11 cellular contexts compared by ENCODE assay signal in genomic region chr20:64049887-64050260, GRCh38. TPM values are rescaled to one million over a fixed set of nuclear protein-coding genes. Genes with fewer than 3 reads are reported as not detected.
A peak's percentile ranks its signal among the peaks of the same experiment; 100 is the strongest.
DNase-seq lines count a peak whose midpoint lies in the region; ATAC-seq and TF ChIP-seq lines count a peak whose summit lies in the region.
"Had no signal": no experiment of that assay in that cellular context is flagged by ENCODE, and none has a peak within 500 bp of the region (broad histone marks: within the 10 kb centered on the region; RNA-seq: fewer than 3 reads in every experiment).

No MANE protein-coding gene starts in this region.

- no peak for ATAC-seq in HG02759 (IDR thresholded peaks at IDR 0.05; ENCODE audit: unreplicated experiment)

- 21% methylated on average over 11 of the region's 15 CpGs for WGBS in esophagus muscularis mucosa
- 10 to 20% (median 16%) methylated on average over 10 to 15 of the region's 15 CpGs for WGBS in ovary, 3 donors

- H3K27ac ChIP-seq in BLaER1 treated with 17β-estradiol and CSF1 and Interleukin-3, amounts not matched to agents 10 nM and 100 nM: no peak overlapping the region
- H3K27ac ChIP-seq in esophagus muscularis mucosa (replicated peaks in 1 of 4) (peak overlapping the region; percentile 57 to 77 (median 74)), ovary (no peak overlapping the region)

- no peaks in the 10 kb centered on the region for H3K36me3 ChIP-seq in BLaER1 treated with 17β-estradiol and CSF1 and Interleukin-3, amounts not matched to agents 10 nM and 100 nM
- H3K36me3 ChIP-seq in esophagus muscularis mucosa (peaks cover 0 to 21% (median 0%) of the 10 kb centered on the region in 4 donors), ovary (no peaks in the 10 kb centered on the region)

- intact Hi-C loops in esophagus muscularis mucosa (cut with DNase I): no loop called here
- intact Hi-C loops in ovary (cut with DNase I): no loop called here

- H3K4me2 ChIP-seq in BLaER1 treated with 17β-estradiol and CSF1 and Interleukin-3, amounts not matched to agents 10 nM and 100 nM: peak overlapping the region; percentile 76 to 98 (median 86)

- H3K9me3 ChIP-seq in BLaER1 treated with 17β-estradiol and CSF1 and Interleukin-3, amounts not matched to agents 10 nM and 100 nM (replicated peaks in 1 of 11): no peaks in the 10 kb centered on the region
- H3K9me3 ChIP-seq in esophagus muscularis mucosa: no peaks in the 10 kb centered on the region
- H3K9me3 ChIP-seq in ovary: no peaks in the 10 kb centered on the region

- peak overlapping the region in 9 of 10 experiments; percentile 54 to 69 (median 59); a peak in 17 of 20 replicates for H3K4me3 ChIP-seq in BLaER1 treated with 17β-estradiol and CSF1 and Interleukin-3, amounts not matched to agents 10 nM and 100 nM
- H3K4me3 ChIP-seq in esophagus muscularis mucosa (peak overlapping the region; percentile 45 to 57 (median 46)), ovary (peak overlapping the region; percentile 10)

- DNase-seq in NCI-H2171 (lab: John Stamatoyannopoulos, UW): peak; percentile 53
- no peak for DNase-seq in esophagus muscularis mucosa (ENCODE audit: extremely low spot score)
- DNase-seq in ovary: no peak
- DNase-seq in DMS53 treated with DMSO at 0.1 percent for 48 hours (lab: John Stamatoyannopoulos, UW; ENCODE audit: unreplicated experiment): no peak
- DNase-seq in mucosa of gallbladder (ENCODE audit: low spot score): no peak
- DNase-seq in SKM-1 (lab: John Stamatoyannopoulos, UW; ENCODE audit: unreplicated experiment): no peak
- DNase-seq: activated CD4-positive, alpha-beta memory T cell treated with anti-CD3 and anti-CD28 coated beads, Interleukin-2, amount 10 ng/mL, durations not matched to agents 7 days and 5 days; NCI-H1694; occipital lobe had no signal

- TF ChIP-seq EP300 in esophagus muscularis mucosa (IDR thresholded peaks at IDR 0.05): no peak
- no peak for TF ChIP-seq EP300 in ovary (IDR thresholded peaks at IDR 0.05)

- H3K9ac ChIP-seq in BLaER1 treated with 17β-estradiol and CSF1 and Interleukin-3, amounts not matched to agents 10 nM and 100 nM: peak overlapping the region in 8 of 11 experiments; percentile 35 to 71 (median 50); a peak in 14 of 22 replicates

- peaks cover 0 to 39% (median 6%) of the 10 kb centered on the region in 11 experiments; a peak in 11 of 22 replicates for H4K20me1 ChIP-seq in BLaER1 treated with 17β-estradiol and CSF1 and Interleukin-3, amounts not matched to agents 10 nM and 100 nM

- TF ChIP-seq POLR2A in esophagus muscularis mucosa (IDR thresholded peaks at IDR 0.05; ENCODE audit: low read depth) (no peak), ovary (IDR thresholded peaks at IDR 0.05) (no peak)

- H3K4me1 ChIP-seq in BLaER1 treated with 17β-estradiol and CSF1 and Interleukin-3, amounts not matched to agents 10 nM and 100 nM: peaks cover 24 to 76% (median 62%) of the 10 kb centered on the region in 10 experiments
- H3K4me1 ChIP-seq in esophagus muscularis mucosa (peaks cover 15 to 61% (median 41%) of the 10 kb centered on the region in 4 donors), ovary (ENCODE audit: insufficient read depth) (peaks cover 2% of the 10 kb centered on the region)

- H3K27me3 ChIP-seq in BLaER1 treated with 17β-estradiol and CSF1 and Interleukin-3, amounts not matched to agents 10 nM and 100 nM: peaks cover 73 to 99% (median 94%) of the 10 kb centered on the region in 11 experiments
- peaks cover 0 to 100% (median 36%) of the 10 kb centered on the region in 4 donors for H3K27me3 ChIP-seq in esophagus muscularis mucosa
- H3K27me3 ChIP-seq in ovary: peaks cover 7% of the 10 kb centered on the region

- no peak for TF ChIP-seq CTCF in esophagus muscularis mucosa (IDR thresholded peaks at IDR 0.05)
- TF ChIP-seq CTCF in ovary (IDR thresholded peaks at IDR 0.05): no peak

RNA-seq across cellular contexts. Expression of gene SOX18, which starts 0.4 kb away (rescaled TPM):
- 10 to 100 TPM in 2 of 4 donors, 1 to 10 TPM in 2; 5.6 to 19.0 (median 12.8) TPM for total RNA-seq in esophagus muscularis mucosa
- total RNA-seq in ovary: 10 to 100 TPM in 5 of 7 donors, 1 to 10 TPM in 2; 2.0 to 63.8 (median 13.1) TPM
- 10 to 100 TPM in 1 of 2 donors, 1 to 10 TPM in 1; 2.7 to 12.0 TPM for polyA plus RNA-seq in ovary
- 30.1 TPM for total RNA-seq in mucosa of gallbladder

RNA-seq across cellular contexts. Expression of gene TCEA2, which starts 13.1 kb away (rescaled TPM):
- 10 to 100 TPM; 22.8 to 59.0 (median 43.6) TPM for total RNA-seq in esophagus muscularis mucosa
- 10 to 100 TPM; 41.0 to 93.5 (median 71.9) TPM for total RNA-seq in ovary
- polyA plus RNA-seq in ovary: 10 to 100 TPM; 20.0 to 78.4 TPM
- 64.2 TPM for total RNA-seq in mucosa of gallbladder

RNA-seq across cellular contexts. Expression of gene C20orf204, which starts 13.9 kb away (rescaled TPM):
- total RNA-seq in esophagus muscularis mucosa: 1 to 10 TPM in 1 of 4 donors, under 1 TPM in 3; 0.17 to 1.6 (median 0.32) TPM
- 1 to 10 TPM in 6 of 7 donors, under 1 TPM in 1; 0.60 to 2.8 (median 1.8) TPM for total RNA-seq in ovary
- under 1 TPM; 0.20 to 0.61 TPM for polyA plus RNA-seq in ovary
- total RNA-seq in mucosa of gallbladder: 1.7 TPM

RNA-seq across cellular contexts. Expression of gene RGS19, which starts 29.4 kb away (rescaled TPM):
- total RNA-seq in esophagus muscularis mucosa: 10 to 100 TPM; 11.4 to 17.7 (median 12.7) TPM
- total RNA-seq in ovary: 1 to 10 TPM; 3.3 to 7.6 (median 4.6) TPM
- 1 to 10 TPM; 2.1 to 4.5 TPM for polyA plus RNA-seq in ovary
- 18.2 TPM for total RNA-seq in mucosa of gallbladder

RNA-seq across cellular contexts. Expression of gene OPRL1, which starts 30.0 kb away (rescaled TPM):
- total RNA-seq in esophagus muscularis mucosa (1 to 10 TPM in 1 of 4 donors, under 1 TPM in 3; 0.42 to 1.4 (median 0.87) TPM), ovary (under 1 TPM; 0.12 to 0.80 (median 0.43) TPM), mucosa of gallbladder (1.7 TPM)
- polyA plus RNA-seq in ovary: under 1 TPM; 0.25 to 0.62 TPM

Comparison
In these comparisons a context has a peak if more than half of its experiments do, and no peak if none do; other contexts are left out.
1. H3K27ac ChIP-seq: peak in esophagus muscularis mucosa (4 of 4); none in BLaER1 treated with 17β-estradiol and CSF1 and Interleukin-3, amounts not matched to agents 10 nM and 100 nM (0 of 11) and ovary (0 of 2).
2. Peak in every context shown above with its lines, with median percentiles within 50 percentile points of each other: H3K4me3 ChIP-seq.